In genomic region chr6:166106076-166106686, GRCh38 we compare ENCODE assay signal across 9 cellular contexts.
DNase-seq lines count a peak whose midpoint lies in the region; ATAC-seq and TF ChIP-seq lines count a peak whose summit lies in the region.
"Had no signal": no experiment of that assay in that cellular context is flagged by ENCODE, and none has a peak within 500 bp of the region (broad histone marks: within the 10 kb centered on the region; RNA-seq: fewer than 3 reads in every experiment).

No MANE protein-coding gene starts in this region.

- H3K27ac Mint-ChIP-seq in activated naive CD4-positive, alpha-beta T cell treated with anti-CD3 and anti-CD28 coated beads, Interleukin-2, amount 50 U/mL, for 24 hours, result no peak overlapping the region
- H3K27ac Mint-ChIP-seq: dendritic cell treated with granulocyte-macrophage colony-stimulating factor and Interleukin-4, amounts not matched to agents 40 ng/mL and 50 ng/mL, for 4 days had no signal

- H3K36me3 Mint-ChIP-seq in activated naive CD4-positive, alpha-beta T cell treated with anti-CD3 and anti-CD28 coated beads, Interleukin-2, amount 50 U/mL, for 24 hours, result peaks cover 1% of the 10 kb centered on the region

- DNase-seq in Daoy (ENCODE audit: low read depth), result peak; percentile 45
- peak; percentile 44 for DNase-seq in LNCaP clone FGC (ENCODE audit: low read depth)
- DNase-seq in SHP77 (lab: John Stamatoyannopoulos, UW), result peak; percentile 75 to 80
- peak; percentile 82 for DNase-seq in Right ventricle myocardium superior
- DNase-seq in pulmonary artery endothelial cell (ENCODE audit: low read depth, low spot score), result peak; percentile 5

- no peak overlapping the region for H3K4me3 ChIP-seq in LNCaP clone FGC (ENCODE audit: low read depth, low read length)

- intact Hi-C loops in Right ventricle myocardium superior (cut with DNase I), result no loop called here

- H3K9me3 Mint-ChIP-seq in activated naive CD4-positive, alpha-beta T cell treated with anti-CD3 and anti-CD28 coated beads, Interleukin-2, amount 50 U/mL, for 24 hours, result no peaks in the 10 kb centered on the region
- H3K9me3 Mint-ChIP-seq: dendritic cell treated with granulocyte-macrophage colony-stimulating factor and Interleukin-4, amounts not matched to agents 40 ng/mL and 50 ng/mL, for 4 days had no signal

- H3K4me1 Mint-ChIP-seq in activated naive CD4-positive, alpha-beta T cell treated with anti-CD3 and anti-CD28 coated beads, Interleukin-2, amount 50 U/mL, for 24 hours, result peaks cover 6% of the 10 kb centered on the region

- peak overlapping the region; percentile 28 for H3K4me3 Mint-ChIP-seq in activated naive CD4-positive, alpha-beta T cell treated with anti-CD3 and anti-CD28 coated beads, Interleukin-2, amount 50 U/mL, for 24 hours
- H3K4me3 Mint-ChIP-seq: dendritic cell treated with granulocyte-macrophage colony-stimulating factor and Interleukin-4, amounts not matched to agents 40 ng/mL and 50 ng/mL, for 4 days had no signal

- H3K27me3 Mint-ChIP-seq in activated naive CD4-positive, alpha-beta T cell treated with anti-CD3 and anti-CD28 coated beads, Interleukin-2, amount 50 U/mL, for 24 hours, result peaks cover 7% of the 10 kb centered on the region

- peak; percentile 98 for TF ChIP-seq CTCF in LNCaP clone FGC (IDR thresholded peaks at IDR 0.05; ENCODE audit: control insufficient read depth, extremely low read depth, insufficient read depth)

- ATAC-seq in GM21723 (IDR thresholded peaks at IDR 0.05; ENCODE audit: unreplicated experiment) (peak; percentile 85), Right ventricle myocardium superior (ENCODE audit: poor library complexity) (peak; percentile 92), GM19397 (IDR thresholded peaks at IDR 0.05; ENCODE audit: unreplicated experiment) (no peak)

Comparison
In these comparisons a context has a peak if more than half of its experiments do, and no peak if none do; other contexts are left out.
1. DNase-seq: peak in every context shown above with its lines; median percentile 82 in Right ventricle myocardium superior; 78 in SHP77; 45 in Daoy; 44 in LNCaP clone FGC; 5 in pulmonary artery endothelial cell.